In the genomic region with DNA sequence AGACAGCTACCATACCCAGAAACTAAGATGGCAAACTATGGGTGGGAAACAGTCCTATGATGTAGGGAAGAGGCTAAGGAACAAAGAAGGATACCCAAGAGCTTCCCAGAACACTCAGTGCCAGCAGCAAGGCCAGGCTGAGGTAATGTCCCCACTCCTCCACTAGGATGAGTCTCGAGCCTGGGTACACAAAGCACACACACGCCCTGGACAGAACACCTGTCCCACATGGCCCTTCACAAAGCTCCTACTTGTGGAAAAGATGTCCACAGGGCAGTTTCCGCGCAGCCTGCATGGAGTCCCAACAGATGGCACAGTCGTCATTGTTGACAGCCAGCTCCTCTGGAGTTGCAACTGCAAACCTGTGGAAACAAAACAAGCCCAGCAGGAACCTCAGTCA, we compare ENCODE assay signal across 9 cellular contexts. TPM values are rescaled to one million over a fixed set of nuclear protein-coding genes. Genes with fewer than 3 reads are reported as not detected.
DNase-seq lines count a peak whose midpoint lies in the region; ATAC-seq, FAIRE-seq and TF ChIP-seq lines count a peak whose summit lies in the region.
"Had no signal": no experiment of that assay in that cellular context is flagged by ENCODE, and none has a peak within 500 bp of the region (broad histone marks: within the 10 kb centered on the region; RNA-seq: fewer than 3 reads in every experiment).

No MANE protein-coding gene starts in this region.

- H3K14ac ChIP-seq in H9 (ENCODE audit: insufficient read depth, low read length) = no peak overlapping the region

- H4K8ac ChIP-seq in H9 (replicated peaks; ENCODE audit: insufficient read length, low read depth, low read length) = no peak overlapping the region

- H3K9me3 Mint-ChIP-seq in H9 = peaks cover 0 to 2% of the 10 kb centered on the region in 2 experiments; a peak in 3 of 5 replicates
- no peaks in the 10 kb centered on the region for H3K9me3 Mint-ChIP-seq in stimulated activated memory B cell treated with anti-CD40 and anti-IgM and Interleukin-4, amounts not matched to agents 10 μg/mL and 1 μg/mL and 100 μg/mL, for 72 hours
- H3K9me3 Mint-ChIP-seq: activated T-cell treated with anti-CD3 and anti-CD28 coated beads, Interleukin-2, amount 50 U/mL, for 4 hours had no signal

- H3K36me3 ChIP-seq in BJ (ENCODE audit: control insufficient read depth, insufficient read depth, low read length) = peaks cover 13% of the 10 kb centered on the region
- peaks cover 63% of the 10 kb centered on the region for H3K36me3 ChIP-seq in RWPE2 (ENCODE audit: low read depth)
- H3K36me3 ChIP-seq in keratinocyte (ENCODE audit: control insufficient read depth in 2 of 2, extremely low read depth in 1 of 2, insufficient read depth in 2 of 2, low read length in 2 of 2) = peaks cover 14 to 33% of the 10 kb centered on the region in 2 experiments
- H3K36me3 ChIP-seq in ascending aorta = peaks cover 49 to 69% of the 10 kb centered on the region in 2 donors

- H2BK20ac ChIP-seq in H9 (ENCODE audit: low read depth, low read length, poor library complexity, severe bottlenecking) = no peak overlapping the region

- H3K4me1 ChIP-seq in H9 (ENCODE audit: insufficient read depth, low read length) = no peaks in the 10 kb centered on the region
- H3K4me1 ChIP-seq in RWPE2 (ENCODE audit: insufficient read depth, poor library complexity, severe bottlenecking) = no peaks in the 10 kb centered on the region
- H3K4me1 ChIP-seq in keratinocyte (ENCODE audit: control insufficient read depth, extremely low read depth, insufficient read depth, low read length) = no peaks in the 10 kb centered on the region
- no peaks in the 10 kb centered on the region for H3K4me1 ChIP-seq in ascending aorta

- no peak overlapping the region for H3K23ac ChIP-seq in H9 (ENCODE audit: insufficient read length, low read depth, low read length)

- H2AK5ac ChIP-seq in H9 (ENCODE audit: insufficient read length, low read length) = no peak overlapping the region

- H3K4me3 ChIP-seq in BJ (ENCODE audit: low read depth, low read length) (no peak overlapping the region), RWPE2 (ENCODE audit: severe bottlenecking) (no peak overlapping the region), keratinocyte (ENCODE audit: control insufficient read depth in 2 of 3, extremely low read depth in 1 of 3, insufficient read depth in 2 of 3, low read depth in 1 of 3, low read length in 3 of 3) (no peak overlapping the region), ascending aorta (no peak overlapping the region)

- no peak overlapping the region for H2BK15ac ChIP-seq in H9 (ENCODE audit: low read depth, low read length)

- H3K27ac Mint-ChIP-seq in H9 = no peak overlapping the region
- no peak overlapping the region for H3K27ac Mint-ChIP-seq in stimulated activated memory B cell treated with anti-CD40 and anti-IgM and Interleukin-4, amounts not matched to agents 10 μg/mL and 1 μg/mL and 100 μg/mL, for 72 hours

- no peak overlapping the region for H4K5ac ChIP-seq in H9 (ENCODE audit: insufficient read length, low read depth, low read length)

- intact Hi-C loops in ascending aorta (cut with DNase I) = no loop called here

- H3K27me3 ChIP-seq in BJ (ENCODE audit: control insufficient read depth, insufficient read depth, low read length) = no peaks in the 10 kb centered on the region
- H3K27me3 ChIP-seq in H9 (ENCODE audit: insufficient read depth, low read length) = no peaks in the 10 kb centered on the region
- no peaks in the 10 kb centered on the region for H3K27me3 ChIP-seq in RWPE2 (ENCODE audit: insufficient read depth, poor library complexity, severe bottlenecking)
- H3K27me3 ChIP-seq in keratinocyte (ENCODE audit: control insufficient read depth, extremely low read depth, insufficient read depth, low read length) = no peaks in the 10 kb centered on the region
- H3K27me3 ChIP-seq in ascending aorta = no peaks in the 10 kb centered on the region

- dilution Hi-C loops in keratinocyte (cut with MboI; ENCODE audit: extremely low pct_ligation_motif_present, low sequenced_read_pairs) = no loop called here

- H3K27ac ChIP-seq in H9 (ENCODE audit: insufficient read length, low read depth, low read length) (no peak overlapping the region), RWPE2 (ENCODE audit: poor library complexity, severe bottlenecking) (no peak overlapping the region), keratinocyte (ENCODE audit: control insufficient read depth, insufficient read depth, low read length) (no peak overlapping the region), ascending aorta (no peak overlapping the region)

- H3K18ac ChIP-seq in H9 (ENCODE audit: insufficient read length, low read depth, low read length) = no peak overlapping the region

- peak; percentile 57; the same call in 1 of the 3 replicates for ATAC-seq in RWPE2 (ENCODE audit: low read depth)
- no peak for ATAC-seq in stimulated activated memory B cell treated with anti-CD40 and anti-IgM and Interleukin-4, amounts not matched to agents 10 μg/mL and 1 μg/mL and 100 μg/mL, for 72 hours
- ATAC-seq in GM18511 (IDR thresholded peaks at IDR 0.05; ENCODE audit: unreplicated experiment) = no peak
- ATAC-seq: activated T-cell treated with anti-CD3 and anti-CD28 coated beads, Interleukin-2, amount 50 U/mL, for 4 hours had no signal

- POLR2A ChIA-PET in BJ (lab: Charles Lee) = no interaction called here

- no peaks in the 10 kb centered on the region for H3K79me2 ChIP-seq in H9 (ENCODE audit: insufficient read depth, low read length)
- no peaks in the 10 kb centered on the region for H3K79me2 ChIP-seq in keratinocyte (ENCODE audit: control insufficient read depth, insufficient read depth, low read length)

- H3K4me2 ChIP-seq in H9 (ENCODE audit: insufficient read depth, insufficient read length, low read length) = no peak overlapping the region
- no peak overlapping the region for H3K4me2 ChIP-seq in keratinocyte (ENCODE audit: control insufficient read depth, extremely low read depth, insufficient read depth, low read depth, low read length)

- no peak overlapping the region for H3K9ac ChIP-seq in H9 (ENCODE audit: extremely low read depth, insufficient read length, low read length)
- H3K9ac ChIP-seq in keratinocyte (ENCODE audit: control insufficient read depth, extremely low read depth, insufficient read depth, low read length) = no peak overlapping the region

- TF ChIP-seq CTCF in BJ (IDR thresholded peaks at IDR 0.05; ENCODE audit: insufficient read depth, low read depth, low read length) (peak; percentile 24; the same call in 1 of the 2 replicates), H9 (conservative IDR thresholded peaks at IDR 0.05) (peak; percentile 60), RWPE2 (IDR thresholded peaks at IDR 0.05; ENCODE audit: poor library complexity, severe bottlenecking) (peak; percentile 15), keratinocyte (optimal IDR thresholded peaks at IDR 0.05 in 1 of 3, IDR thresholded peaks at IDR 0.05 in 1 of 3, conservative IDR thresholded peaks at IDR 0.05 in 1 of 3; ENCODE audit: extremely low read depth in 1 of 3, insufficient read depth in 2 of 3, low read length in 3 of 3) (peak; percentile 57 to 71 (median 64)), ascending aorta (IDR thresholded peaks at IDR 0.05) (no peak)

- no CpG with 5 or more reads among the region's 5 CpGs for WGBS in H9 (ENCODE audit: extremely low coverage, insufficient read length, low lambda C conversion rate)

- FAIRE-seq in keratinocyte (lab: Jason Lieb, UNC) = no peak

- no peak overlapping the region for H3K4me3 Mint-ChIP-seq in H9
- H3K4me3 Mint-ChIP-seq in stimulated activated memory B cell treated with anti-CD40 and anti-IgM and Interleukin-4, amounts not matched to agents 10 μg/mL and 1 μg/mL and 100 μg/mL, for 72 hours = no peak overlapping the region
- H3K4me3 Mint-ChIP-seq: activated T-cell treated with anti-CD3 and anti-CD28 coated beads, Interleukin-2, amount 50 U/mL, for 4 hours had no signal

- no peak overlapping the region for H3K56ac ChIP-seq in H9 (ENCODE audit: insufficient read length, low read depth, low read length)

- no peak overlapping the region for H2BK5ac ChIP-seq in H9 (ENCODE audit: insufficient read length, low read length)

- H3K4me1 Mint-ChIP-seq in H9 = no peaks in the 10 kb centered on the region
- H3K4me1 Mint-ChIP-seq in stimulated activated memory B cell treated with anti-CD40 and anti-IgM and Interleukin-4, amounts not matched to agents 10 μg/mL and 1 μg/mL and 100 μg/mL, for 72 hours = peaks cover 15% of the 10 kb centered on the region

- H2AFZ ChIP-seq in H9 (ENCODE audit: low read length) = no peak overlapping the region
- H2AFZ ChIP-seq in keratinocyte (ENCODE audit: control insufficient read depth, low read length) = no peak overlapping the region

- H3K36me3 Mint-ChIP-seq in H9 (ENCODE audit: insufficient read depth in 1 of 3, low read depth in 3 of 3) = peaks cover 18 to 52% (median 44%) of the 10 kb centered on the region in 3 experiments
- peaks cover 64% of the 10 kb centered on the region for H3K36me3 Mint-ChIP-seq in stimulated activated memory B cell treated with anti-CD40 and anti-IgM and Interleukin-4, amounts not matched to agents 10 μg/mL and 1 μg/mL and 100 μg/mL, for 72 hours

- CTCF ChIA-PET in BJ (lab: Yijun Ruan, JAX) = interaction anchor here (0.6 to 1.2 kb wide), 2 partner anchors 10 to 23 kb away, joined by 3 to 4 read pairs; no protein-coding TSS in a partner anchor

- no peak overlapping the region for H2BK12ac ChIP-seq in H9 (ENCODE audit: insufficient read length, low read depth, low read length)

- no peaks in the 10 kb centered on the region for H3K27me3 Mint-ChIP-seq in H9 (ENCODE audit: low read depth)
- no peaks in the 10 kb centered on the region for H3K27me3 Mint-ChIP-seq in stimulated activated memory B cell treated with anti-CD40 and anti-IgM and Interleukin-4, amounts not matched to agents 10 μg/mL and 1 μg/mL and 100 μg/mL, for 72 hours

- H3K79me1 ChIP-seq in H9 (ENCODE audit: insufficient read depth, low read depth, low read length, poor library complexity, severe bottlenecking) = no peaks in the 10 kb centered on the region

- no peaks in the 10 kb centered on the region for H3K9me1 ChIP-seq in keratinocyte (ENCODE audit: control insufficient read depth, extremely low read depth, insufficient read depth, low read length)

- H3K9me3 ChIP-seq in H9 (ENCODE audit: control insufficient read depth, low read depth, low read length) (no peaks in the 10 kb centered on the region), RWPE2 (ENCODE audit: severe bottlenecking) (no peaks in the 10 kb centered on the region), keratinocyte (ENCODE audit: control insufficient read depth, low read depth, low read length) (no peaks in the 10 kb centered on the region), ascending aorta (no peaks in the 10 kb centered on the region)

- H3T11ph ChIP-seq in H9 (ENCODE audit: low read length) = no peak overlapping the region

- DNase-seq in BJ (ENCODE audit: low read depth) (no peak), H9 (peak; percentile 44), RWPE2 (ENCODE audit: low spot score) (no peak), keratinocyte (ENCODE audit: low read depth, low spot score) (no peak), DMS153 treated with DMSO at 0.1 percent for 48 hours (lab: John Stamatoyannopoulos, UW; ENCODE audit: unreplicated experiment) (no peak), ascending aorta (ENCODE audit: low spot score in 2 of 2) (no peak)
- DNase-seq: activated T-cell treated with anti-CD3 and anti-CD28 coated beads, Interleukin-2, amount 50 U/mL, for 4 hours had no signal

- no peak overlapping the region for H4K91ac ChIP-seq in H9 (ENCODE audit: insufficient read length, low read depth, low read length)

- H2BK120ac ChIP-seq in H9 (ENCODE audit: low read depth, low read length, poor library complexity, severe bottlenecking) = no peak overlapping the region

- no peak overlapping the region for H3K4ac ChIP-seq in H9 (ENCODE audit: low read depth, low read length)

- H4K20me1 ChIP-seq in H9 (ENCODE audit: control insufficient read depth, insufficient read depth, insufficient read length) = no peaks in the 10 kb centered on the region
- H4K20me1 ChIP-seq in keratinocyte (ENCODE audit: control insufficient read depth, extremely low read depth, insufficient read depth, low read length) = no peaks in the 10 kb centered on the region

- no peaks in the 10 kb centered on the region for H3K23me2 ChIP-seq in H9 (ENCODE audit: insufficient read length, low read depth, low read length, poor library complexity, severe bottlenecking)

RNA-seq across cellular contexts. Expression of a gene that starts 23.9 kb away (rescaled TPM):
- polyA plus RNA-seq in BJ (2011; rRNA removed) = 90.8 and 130 TPM in 2 replicates
- polyA minus RNA-seq in BJ (2011; rRNA and poly(A)+ RNA removed) = 330 and 436 TPM in 2 replicates
- total RNA-seq in H9 (2021) = 25.6 and 26.3 TPM in 2 replicates
- 36.9 to 62.1 TPM (median 38.3 TPM) in 3 replicates for polyA plus RNA-seq in keratinocyte
- polyA plus RNA-seq in keratinocyte (2011; ENCODE audit: low read depth) = 54.4 TPM
- 43.4 and 52.3 TPM in 2 replicates for polyA plus RNA-seq in keratinocyte (2011; cell fraction: cytosol; rRNA removed)
- 58.6 and 64.9 TPM in 2 replicates for polyA plus RNA-seq in keratinocyte (2011; cell fraction: nucleus; rRNA removed)
- 60.0 and 75.0 TPM in 2 replicates for polyA plus RNA-seq in keratinocyte (2012; ENCODE audit: low replicate concordance)
- 213 to 443 TPM (median 219 TPM) in 3 replicates for polyA minus RNA-seq in keratinocyte
- 197 TPM for polyA minus RNA-seq in keratinocyte (2011; cell fraction: cytosol; rRNA and poly(A)+ RNA removed)
- 115 and 161 TPM in 2 replicates for polyA minus RNA-seq in keratinocyte (2011; cell fraction: nucleus; rRNA and poly(A)+ RNA removed)
- 112 TPM for total RNA-seq in ascending aorta

RNA-seq across cellular contexts. Expression of a gene that starts 49.6 kb away (rescaled TPM):
- polyA plus RNA-seq in BJ (2011; rRNA removed) (78.8 and 109 TPM in 2 replicates), keratinocyte (59.9 to 98.2 TPM (median 81.5 TPM) in 3 replicates)
- polyA minus RNA-seq in BJ (2011; rRNA and poly(A)+ RNA removed) = 27.3 and 27.7 TPM in 2 replicates
- total RNA-seq in H9 (2021) (271 and 276 TPM in 2 replicates), ascending aorta (5.3 TPM)
- polyA plus RNA-seq in keratinocyte (2011; ENCODE audit: low read depth) = 119 TPM
- 49.2 and 94.5 TPM in 2 replicates for polyA plus RNA-seq in keratinocyte (2011; cell fraction: cytosol; rRNA removed)
- polyA plus RNA-seq in keratinocyte (2011; cell fraction: nucleus; rRNA removed) = 23.4 and 35.7 TPM in 2 replicates
- 80.0 and 80.3 TPM in 2 replicates for polyA plus RNA-seq in keratinocyte (2012; ENCODE audit: low replicate concordance)
- 28.3 to 66.6 TPM (median 39.7 TPM) in 3 replicates for polyA minus RNA-seq in keratinocyte
- polyA minus RNA-seq in keratinocyte (2011; cell fraction: cytosol; rRNA and poly(A)+ RNA removed) = 53.3 TPM
- polyA minus RNA-seq in keratinocyte (2011; cell fraction: nucleus; rRNA and poly(A)+ RNA removed) = 19.2 and 34.7 TPM in 2 replicates

RNA-seq across cellular contexts. Expression of a gene that starts 49.9 kb away (rescaled TPM):
- polyA plus RNA-seq in BJ (2011; rRNA removed) (54.8 and 73.0 TPM in 2 replicates), keratinocyte (47.3 to 112 TPM (median 70.5 TPM) in 3 replicates)
- polyA minus RNA-seq in BJ (2011; rRNA and poly(A)+ RNA removed) = 42.9 and 47.1 TPM in 2 replicates
- total RNA-seq in H9 (2021) (66.5 TPM in 2 replicates), ascending aorta (21.9 TPM)
- 20.0 TPM for polyA plus RNA-seq in keratinocyte (2011; ENCODE audit: low read depth)
- 71.0 and 81.1 TPM in 2 replicates for polyA plus RNA-seq in keratinocyte (2011; cell fraction: cytosol; rRNA removed)
- polyA plus RNA-seq in keratinocyte (2011; cell fraction: nucleus; rRNA removed) = 71.5 and 84.5 TPM in 2 replicates
- 41.6 and 63.0 TPM in 2 replicates for polyA plus RNA-seq in keratinocyte (2012; ENCODE audit: low replicate concordance)
- polyA minus RNA-seq in keratinocyte = 13.3 to 67.1 TPM (median 42.0 TPM) in 3 replicates
- 39.7 TPM for polyA minus RNA-seq in keratinocyte (2011; cell fraction: cytosol; rRNA and poly(A)+ RNA removed)
- polyA minus RNA-seq in keratinocyte (2011; cell fraction: nucleus; rRNA and poly(A)+ RNA removed) = 38.3 and 65.9 TPM in 2 replicates

Comparison
In these comparisons a context has a peak if more than half of its experiments do, and no peak if none do; other contexts are left out.
1. CTCF ChIP-seq: peak in BJ (single experiment), H9 (single experiment), RWPE2 (single experiment) and keratinocyte (3 of 3); none in ascending aorta (0 of 3).
2. RNA of a gene that starts 49.6 kb away (total RNA-seq): 271 to 276 TPM in H9; 5.3 TPM in ascending aorta (single experiment); every median in the first group is over 10 times any median in the second.